11 cellular contexts compared by ENCODE assay signal in the genomic region with DNA sequence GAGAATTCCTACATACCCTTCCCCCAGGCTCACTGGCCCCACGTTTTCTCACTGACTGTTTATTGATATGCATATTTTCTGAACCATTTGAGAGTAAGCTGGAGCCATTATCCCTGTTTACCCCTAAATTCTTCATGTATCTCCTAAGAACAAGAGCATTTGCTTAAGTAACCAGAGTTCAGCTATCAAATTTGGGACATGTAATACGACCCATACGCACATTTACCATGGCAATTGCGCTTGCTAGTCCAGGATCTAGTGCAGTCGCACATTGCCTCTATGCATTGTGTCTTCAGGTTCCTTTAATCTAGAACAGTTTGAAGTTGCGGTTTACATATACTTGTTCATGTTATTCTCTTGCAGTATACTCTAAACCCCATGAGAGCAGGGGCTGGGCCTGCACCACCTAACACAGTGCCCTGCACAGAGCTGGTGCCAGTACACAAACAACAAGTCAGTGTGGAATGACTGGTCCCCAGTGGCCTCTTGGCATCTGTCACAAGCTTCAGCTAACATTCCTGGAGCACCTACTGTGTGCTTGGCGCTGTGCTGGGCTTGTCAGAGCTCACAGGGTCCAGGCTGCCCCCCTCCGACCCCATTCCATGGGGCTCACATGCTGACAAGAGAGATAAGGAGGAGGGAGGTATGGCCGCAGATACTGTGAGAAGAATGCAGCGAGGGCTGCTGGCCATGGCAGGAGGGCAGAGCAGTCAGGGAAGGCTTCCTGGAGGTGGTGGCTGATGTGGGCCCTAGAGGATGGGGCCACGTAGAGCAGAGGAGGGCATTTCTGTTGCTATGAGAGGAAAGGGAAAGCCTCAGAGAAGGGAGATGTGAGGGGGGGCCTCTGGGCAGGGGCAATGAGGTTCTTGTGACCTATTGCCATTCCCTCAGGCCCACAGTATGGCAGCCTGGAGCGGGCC. TPM values are rescaled to one million over a fixed set of nuclear protein-coding genes. Genes with fewer than 3 reads are reported as not detected.
A peak's percentile ranks its signal among the peaks of the same experiment; 100 is the strongest.
DNase-seq lines count a peak whose midpoint lies in the region; ATAC-seq and TF ChIP-seq lines count a peak whose summit lies in the region.
"Had no signal": no experiment of that assay in that cellular context is flagged by ENCODE, and none has a peak within 500 bp of the region (broad histone marks: within the 10 kb centered on the region; RNA-seq: fewer than 3 reads in every experiment).

No MANE protein-coding gene starts in this region.

- no peak overlapping the region for H3K4me3 ChIP-seq in BLaER1
- peak overlapping the region; percentile 50 for H3K4me3 ChIP-seq in GM23338
- no peak overlapping the region for H3K4me3 ChIP-seq in PC-9
- no peak overlapping the region for H3K4me3 ChIP-seq in lower lobe of right lung
- H3K4me3 ChIP-seq: SJSA1 had no signal

- peak overlapping the region; percentile 42; the same call in 1 of the 2 replicates for H3K27ac Mint-ChIP-seq in GM23338
- H3K27ac Mint-ChIP-seq: activated CD4-positive, alpha-beta T cell treated with anti-CD3 and anti-CD28 coated beads for 36 hours had no signal

- DNase-seq in GM23338 (ENCODE audit: low spot score) (no peak), PC-9 (no peak), lower lobe of right lung (peak; percentile 40), medulla oblongata (ENCODE audit: extremely low spot score) (no peak), KG1 (lab: John Stamatoyannopoulos, UW) (no peak), HPDE6-E6E7 (ENCODE audit: extremely low spot score) (no peak), NCI-H1694 treated with DMSO at 0.1 percent for 48 hours (lab: John Stamatoyannopoulos, UW) (no peak)

- no peak overlapping the region for H3K9ac ChIP-seq in BLaER1

- H3K4me2 ChIP-seq in BLaER1, result peak overlapping the region; percentile 69
- peak overlapping the region; percentile 78 for H3K4me2 ChIP-seq in GM23338
- H3K4me2 ChIP-seq in PC-9, result peak overlapping the region; percentile 81

- H3F3A ChIP-seq in GM23338 (replicated peaks; ENCODE audit: low read depth) (no peaks in the 10 kb centered on the region), PC-9 (ENCODE audit: insufficient read depth, low read depth) (peaks cover 4% of the 10 kb centered on the region; the same call in 1 of the 2 replicates)

- CTCF ChIA-PET in PC-9 (lab: Charles Lee), result interaction anchor here (1.4 kb wide), 1 partner anchor 81 kb away, joined by 6 read pairs; no protein-coding TSS in a partner anchor

- H3K27ac ChIP-seq in BLaER1, result no peak overlapping the region
- no peak overlapping the region for H3K27ac ChIP-seq in GM23338 (ENCODE audit: low read depth)
- H3K27ac ChIP-seq in PC-9, result no peak overlapping the region
- H3K27ac ChIP-seq in lower lobe of right lung, result no peak overlapping the region
- H3K27ac ChIP-seq: neutrophil, SJSA1 had no signal

- H3K79me2 ChIP-seq in GM23338 (replicated peaks; ENCODE audit: insufficient read depth) (no peaks in the 10 kb centered on the region), PC-9 (ENCODE audit: low read depth) (no peaks in the 10 kb centered on the region)

- H3K27me3 ChIP-seq in BLaER1, result no peaks in the 10 kb centered on the region
- H3K27me3 ChIP-seq in GM23338 (ENCODE audit: insufficient read depth), result no peaks in the 10 kb centered on the region
- H3K27me3 ChIP-seq in PC-9 (ENCODE audit: insufficient read depth, low read depth), result no peaks in the 10 kb centered on the region
- no peaks in the 10 kb centered on the region for H3K27me3 ChIP-seq in lower lobe of right lung (ENCODE audit: low read depth)
- H3K27me3 ChIP-seq: SJSA1 had no signal

- H3K4me1 ChIP-seq in BLaER1, result peaks cover 17% of the 10 kb centered on the region
- H3K4me1 ChIP-seq in GM23338 (ENCODE audit: insufficient read depth), result peaks cover 15% of the 10 kb centered on the region
- H3K4me1 ChIP-seq in PC-9 (replicated peaks; ENCODE audit: insufficient read depth), result peaks cover 12% of the 10 kb centered on the region
- H3K4me1 ChIP-seq in lower lobe of right lung, result peaks cover 10% of the 10 kb centered on the region

- no peak for ATAC-seq in GM23338
- ATAC-seq in lower lobe of right lung, result no peak

- intact Hi-C loops in PC-9 (cut with micrococcal nuclease; ENCODE audit: unreplicated experiment), result loop anchor here (1.0 to 5.0 kb wide), 4 partner anchors 66 to 714 kb away; partner anchors contain the start of gene SMIM29
- intact Hi-C loops in lower lobe of right lung (cut with DNase I), result no loop called here

- peaks cover 20% of the 10 kb centered on the region for H3K27me3 Mint-ChIP-seq in GM23338 (ENCODE audit: insufficient read depth, low read depth, poor library complexity)
- H3K27me3 Mint-ChIP-seq: activated CD4-positive, alpha-beta T cell treated with anti-CD3 and anti-CD28 coated beads for 36 hours had no signal

- H3K9me2 ChIP-seq in GM23338 (ENCODE audit: insufficient read depth) (no peaks in the 10 kb centered on the region), PC-9 (ENCODE audit: insufficient read depth) (no peaks in the 10 kb centered on the region)

- no peak for TF ChIP-seq CTCF in GM23338 (conservative IDR thresholded peaks at IDR 0.05; ENCODE audit: low read depth in 2 of 2)
- no peak for TF ChIP-seq CTCF in PC-9 (conservative IDR thresholded peaks at IDR 0.05)
- no peak for TF ChIP-seq CTCF in lower lobe of right lung (IDR thresholded peaks at IDR 0.05)

- POLR2A ChIA-PET in PC-9 (lab: Charles Lee; ENCODE audit: unreplicated experiment), result no interaction called here

- H3K4me3 Mint-ChIP-seq in GM23338, result peak overlapping the region; percentile 73
- H3K4me3 Mint-ChIP-seq: activated CD4-positive, alpha-beta T cell treated with anti-CD3 and anti-CD28 coated beads for 36 hours had no signal

- H2AFZ ChIP-seq in GM23338, result peak overlapping the region; percentile 73
- H2AFZ ChIP-seq in PC-9, result no peak overlapping the region

- H4K20me1 ChIP-seq in BLaER1 (no peaks in the 10 kb centered on the region), GM23338 (replicated peaks; ENCODE audit: insufficient read depth) (no peaks in the 10 kb centered on the region), PC-9 (ENCODE audit: insufficient read depth) (no peaks in the 10 kb centered on the region)

- H3K9me3 Mint-ChIP-seq in GM23338, result no peaks in the 10 kb centered on the region; the same call in 2 of the 3 replicates

- H3K36me3 Mint-ChIP-seq in GM23338 (ENCODE audit: low read depth), result no peaks in the 10 kb centered on the region; the same call in 1 of the 3 replicates

- H3K36me3 ChIP-seq in BLaER1, result no peaks in the 10 kb centered on the region
- H3K36me3 ChIP-seq in GM23338 (ENCODE audit: insufficient read depth), result no peaks in the 10 kb centered on the region
- no peaks in the 10 kb centered on the region for H3K36me3 ChIP-seq in PC-9 (ENCODE audit: low read depth)
- H3K36me3 ChIP-seq in lower lobe of right lung, result no peaks in the 10 kb centered on the region
- H3K36me3 ChIP-seq: neutrophil, SJSA1 had no signal

- H3K9me3 ChIP-seq in BLaER1 (no peaks in the 10 kb centered on the region), PC-9 (ENCODE audit: insufficient read depth, low read depth) (no peaks in the 10 kb centered on the region), lower lobe of right lung (no peaks in the 10 kb centered on the region)
- H3K9me3 ChIP-seq: neutrophil, SJSA1 had no signal

- BruUV-seq in PC-9 (replicated peaks; lab: Mats Ljungman, UMichigan), result no TSS peak

- H3K4me1 Mint-ChIP-seq in GM23338, result peaks cover 22% of the 10 kb centered on the region

TF ChIP-seq in GM23338, 12 proteins besides CTCF, POLR2A, EP300 and RAD21 (continues in another document):
- TF ChIP-seq NANOG (IDR thresholded peaks at IDR 0.05; ENCODE audit: borderline replicate concordance) (no peak), JUNB (IDR thresholded peaks at IDR 0.05; ENCODE audit: unreplicated experiment) (no peak), POLR2AphosphoS5 (IDR thresholded peaks at IDR 0.05; ENCODE audit: low read depth) (no peak)

RNA-seq across cellular contexts. Expression of gene SPDEF, which starts 28.1 kb away (rescaled TPM):
- 0.69 TPM in 1 of 2 replicates, not detected in the other for total RNA-seq in GM23338 (2014; rRNA removed; shearing (Covaris generic))
- polyA plus RNA-seq in GM23338 (2016; fragmentation: Nextera tagmentation; extraction: Ambion mirVana), result not detected in 2 replicates
- total RNA-seq in PC-9 (2021), result 0.85 and 1.4 TPM in 2 replicates
- total RNA-seq in lower lobe of right lung, result 3.5 TPM
- total RNA-seq: SJSA1 had no signal
